8 cellular contexts compared by ENCODE assay signal in genomic region chr15:82046668-82047492, GRCh38. TPM values are rescaled to one million over a fixed set of nuclear protein-coding genes. Genes with fewer than 3 reads are reported as not detected.
DNase-seq lines count a peak whose midpoint lies in the region; ATAC-seq and TF ChIP-seq lines count a peak whose summit lies in the region.

No MANE protein-coding gene starts in this region.

- ATAC-seq in CD4-positive, alpha-beta T cell (ENCODE audit: poor library complexity): peak; percentile 78
- ATAC-seq in GM19438 (IDR thresholded peaks at IDR 0.05; ENCODE audit: low read depth, unreplicated experiment) (peak; percentile 65), HG03571 (IDR thresholded peaks at IDR 0.05; ENCODE audit: unreplicated experiment) (peak; percentile 60)
- ATAC-seq in effector memory CD8-positive, alpha-beta T cell (replicated peaks): peak; percentile 75

- H3K27me3 Mint-ChIP-seq in CD4-positive, alpha-beta T cell: peaks cover 9% of the 10 kb centered on the region
- H3K27me3 Mint-ChIP-seq in effector memory CD8-positive, alpha-beta T cell: peaks cover 17 to 63% of the 10 kb centered on the region in 2 donors

- H3K9me3 ChIP-seq in CD4-positive, alpha-beta T cell (ENCODE audit: control insufficient read depth, low read length): no peaks in the 10 kb centered on the region

- DNase-seq in CD4-positive, alpha-beta T cell: peak; percentile 70 to 89 (median 82)
- DNase-seq in NCI-H82 (lab: John Stamatoyannopoulos, UW) (peak; percentile 97), mesenteric fat pad (ENCODE audit: low spot score) (peak; percentile 95)
- DNase-seq in activated CD8-positive, alpha-beta memory T cell treated with anti-CD3 and anti-CD28 coated beads for 24 hours: peak; percentile 91
- DNase-seq in effector memory CD8-positive, alpha-beta T cell: peak; percentile 58 to 71 (median 69)
- DNase-seq in stimulated activated CD8-positive, alpha-beta memory T cell treated with anti-CD3 and anti-CD28 coated beads, Interleukin-12 subunit alpha, Interleukin-12 subunit beta, amount 100 ng/mL, for 4 hours (ENCODE audit: low read depth): peak; percentile 81

- intact Hi-C loops in CD4-positive, alpha-beta T cell (cut with DNase I, micrococcal nuclease): loop anchor here (1.0 to 10.0 kb wide), 3 partner anchors 567 to 1060 kb away; partner anchors contain the start of gene MESD (in 1 of the 2)

- POLR2A ChIA-PET in CD4-positive, alpha-beta T cell (lab: Charles Lee): interaction anchor here (0.6 to 1.2 kb wide), 2 partner anchors 493 to 1086 kb away, joined by 3 to 6 read pairs; partner anchors contain the start of gene RPS17

- H3K27ac Mint-ChIP-seq in CD4-positive, alpha-beta T cell: peak overlapping the region; percentile 90
- H3K27ac Mint-ChIP-seq in effector memory CD8-positive, alpha-beta T cell: peak overlapping the region; percentile 10 to 49

- peaks cover 6% of the 10 kb centered on the region for H3K36me3 Mint-ChIP-seq in CD4-positive, alpha-beta T cell (ENCODE audit: low read depth)
- H3K36me3 Mint-ChIP-seq in effector memory CD8-positive, alpha-beta T cell (ENCODE audit: insufficient read depth): peaks cover 3% of the 10 kb centered on the region

- no peaks in the 10 kb centered on the region for H3K9me3 Mint-ChIP-seq in CD4-positive, alpha-beta T cell
- H3K9me3 Mint-ChIP-seq in effector memory CD8-positive, alpha-beta T cell: peaks cover 0 to 6% of the 10 kb centered on the region in 2 donors

- peak overlapping the region; percentile 67 for H3K27ac ChIP-seq in CD4-positive, alpha-beta T cell (ENCODE audit: low read depth, low read length)

- TF ChIP-seq CTCF in CD4-positive, alpha-beta T cell (IDR thresholded peaks at IDR 0.05): peak; percentile 62

- peak overlapping the region; percentile 95 for H3K4me3 Mint-ChIP-seq in CD4-positive, alpha-beta T cell
- peak overlapping the region; percentile 86 to 90 for H3K4me3 Mint-ChIP-seq in effector memory CD8-positive, alpha-beta T cell

- CTCF ChIA-PET in CD4-positive, alpha-beta T cell (lab: Charles Lee): interaction anchor here (0.5 to 2.2 kb wide), 3 partner anchors 9 to 566 kb away, joined by 4 to 5 read pairs (median 5); no protein-coding TSS in a partner anchor

- peaks cover 12% of the 10 kb centered on the region for H3K4me1 Mint-ChIP-seq in CD4-positive, alpha-beta T cell (ENCODE audit: low read depth)
- H3K4me1 Mint-ChIP-seq in effector memory CD8-positive, alpha-beta T cell (ENCODE audit: low read depth in 2 of 2): peaks cover 0 to 17% of the 10 kb centered on the region in 2 donors

- peaks cover 4% of the 10 kb centered on the region for H3K27me3 ChIP-seq in CD4-positive, alpha-beta T cell (ENCODE audit: control insufficient read depth, insufficient read depth, low read length)

RNA-seq across cellular contexts. Expression of gene MEX3B, which starts 1.1 kb away (rescaled TPM):
- 1 to 10 TPM; 5.4 TPM for total RNA-seq in CD4-positive, alpha-beta T cell
- 1.0 TPM for total RNA-seq in mesenteric fat pad

Comparison
In these comparisons a context has a peak if more than half of its experiments do, and no peak if none do; other contexts are left out.
1. Peak in every context shown above with its lines: DNase-seq, ATAC-seq and H3K27ac ChIP-seq.